Comparison of ENCODE assay signal across 19 cellular contexts in the genomic region with DNA sequence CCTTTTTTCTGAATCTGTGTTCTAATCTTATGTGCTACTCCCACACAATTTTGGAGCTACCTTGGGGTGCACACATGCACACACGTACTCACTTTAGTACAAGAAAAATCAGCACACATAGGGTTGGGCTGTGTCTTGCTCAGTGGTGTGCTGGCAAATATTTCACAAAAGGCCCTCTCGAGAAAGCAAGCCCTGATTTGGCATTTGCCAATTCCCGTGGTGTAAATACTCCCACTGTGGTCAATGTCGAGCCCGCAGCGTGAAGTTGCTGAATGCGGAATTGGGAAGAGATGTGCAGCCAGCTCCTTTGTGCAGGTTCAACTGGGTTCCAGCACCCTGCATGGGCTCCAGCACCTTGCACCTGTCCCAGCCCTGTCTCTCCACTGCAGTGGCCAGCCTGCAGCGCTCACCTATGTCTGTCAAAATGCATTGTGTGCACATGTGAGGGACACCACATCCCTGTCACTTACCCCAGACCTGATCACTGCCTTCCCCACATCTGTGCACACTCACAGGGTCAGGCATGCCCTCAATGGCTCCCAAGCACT.
"Had no signal": no experiment of that assay in that cellular context is flagged by ENCODE, and none has a peak within 500 bp of the region (broad histone marks: within the 10 kb centered on the region; RNA-seq: fewer than 3 reads in every experiment).

No MANE protein-coding gene starts in this region.

- H3K4me1 Mint-ChIP-seq: stimulated activated naive B cell treated with anti-CD40 and anti-IgM and Interleukin-4, amounts not matched to agents 10 μg/mL and 1 μg/mL and 100 μg/mL, for 72 hours; stimulated activated naive CD8-positive, alpha-beta T cell treated with anti-CD3 and anti-CD28 coated beads, Interleukin-15, amount 100 ng/mL, for 72 hours had no signal

- ATAC-seq: heart left ventricle; left lobe of liver; mucosa of descending colon; naive thymus-derived CD8-positive, alpha-beta T cell; right lobe of liver; stimulated activated naive B cell treated with anti-CD40 and anti-IgM and Interleukin-4, amounts not matched to agents 10 μg/mL and 1 μg/mL and 100 μg/mL, for 72 hours; stimulated activated naive CD8-positive, alpha-beta T cell treated with anti-CD3 and anti-CD28 coated beads, Interleukin-15, amount 100 ng/mL, for 72 hours had no signal

- H3K27me3 ChIP-seq: pancreas, right lobe of liver, testis had no signal

- H3K9me3 ChIP-seq: mucosa of descending colon, pancreas, prostate gland, right lobe of liver, testis had no signal

- H3K9me3 Mint-ChIP-seq: stimulated activated naive CD8-positive, alpha-beta T cell treated with anti-CD3 and anti-CD28 coated beads, Interleukin-15, amount 100 ng/mL, for 72 hours had no signal

- H3K27ac Mint-ChIP-seq: naive thymus-derived CD8-positive, alpha-beta T cell; stimulated activated naive B cell treated with anti-CD40 and anti-IgM and Interleukin-4, amounts not matched to agents 10 μg/mL and 1 μg/mL and 100 μg/mL, for 72 hours had no signal

- H3K36me3 ChIP-seq: heart left ventricle, pancreas, prostate gland, right lobe of liver, tibial nerve had no signal

- H3K4me3 Mint-ChIP-seq: naive thymus-derived CD8-positive, alpha-beta T cell; stimulated activated naive B cell treated with anti-CD40 and anti-IgM and Interleukin-4, amounts not matched to agents 10 μg/mL and 1 μg/mL and 100 μg/mL, for 72 hours; stimulated activated naive CD8-positive, alpha-beta T cell treated with anti-CD3 and anti-CD28 coated beads, Interleukin-15, amount 100 ng/mL, for 72 hours had no signal

- DNase-seq: effector CD4-positive, alpha-beta T cell; foreskin melanocyte; hippocampal formation; mammary epithelial cell; mucosa of descending colon; occipital lobe; stimulated activated CD4-positive, alpha-beta T cell treated with anti-CD3 and anti-CD28 coated beads, Interleukin-2, amount 100 ng/mL, for 24 hours; stimulated activated CD4-positive, alpha-beta T cell treated with anti-CD3 and anti-CD28 coated beads, Interleukin-4, amount 100 ng/mL, for 4 hours; stimulated activated naive B cell treated with anti-CD40 and anti-IgM and Interleukin-4, amounts not matched to agents 10 μg/mL and 1 μg/mL and 100 μg/mL, for 72 hours; stimulated activated naive CD8-positive, alpha-beta T cell treated with anti-CD3 and anti-CD28 coated beads, Interleukin-15, amount 100 ng/mL, for 72 hours; testis had no signal

- H3K4me3 ChIP-seq: coronary artery, heart left ventricle, mucosa of descending colon, pancreas, prostate gland, right lobe of liver, testis, tibial nerve had no signal

- H3K36me3 Mint-ChIP-seq: stimulated activated naive B cell treated with anti-CD40 and anti-IgM and Interleukin-4, amounts not matched to agents 10 μg/mL and 1 μg/mL and 100 μg/mL, for 72 hours had no signal

- H3K4me1 ChIP-seq: heart left ventricle, pancreas, prostate gland, right lobe of liver, testis, tibial nerve had no signal

- H3K27ac ChIP-seq: coronary artery, heart left ventricle, pancreas, prostate gland, right lobe of liver, testis, tibial nerve had no signal
